ENCODE assay signal across 27 cellular contexts in the genomic region with DNA sequence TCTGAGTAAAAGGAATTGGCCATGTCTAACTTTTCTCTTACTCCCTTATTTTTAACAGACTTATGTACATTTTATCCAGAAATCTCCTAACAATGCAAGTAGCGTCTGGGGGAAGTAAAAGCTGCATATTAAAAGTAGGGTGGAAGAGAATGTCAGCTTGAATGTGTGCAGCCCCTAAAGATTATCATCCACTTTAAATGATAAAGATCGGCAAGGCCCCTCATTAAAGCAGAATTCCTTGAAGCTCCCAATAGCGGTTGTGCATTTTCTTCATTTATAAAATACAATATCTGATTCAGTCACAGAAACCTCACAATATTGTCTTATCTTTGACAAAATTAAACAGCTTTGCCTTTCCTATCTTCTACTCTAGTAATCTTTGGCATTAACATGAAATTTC.
"Had no signal": no experiment of that assay in that cellular context is flagged by ENCODE, and none has a peak within 500 bp of the region (broad histone marks: within the 10 kb centered on the region; RNA-seq: fewer than 3 reads in every experiment).

No MANE protein-coding gene starts in this region.

- H3K36me3 ChIP-seq: cardiac muscle cell, heart left ventricle, ovary, prostate gland, thyroid gland, upper lobe of right lung had no signal

- H3K27me3 ChIP-seq: cardiac muscle cell, heart left ventricle, ovary, thyroid gland, upper lobe of right lung had no signal

- H3K9me3 ChIP-seq: heart left ventricle, ovary, prostate gland, thyroid gland, upper lobe of right lung had no signal

- H3K27ac Mint-ChIP-seq: activated naive CD8-positive, alpha-beta T cell; activated T-cell treated with anti-CD3 and anti-CD28 coated beads, Interleukin-2, amount 50 U/mL, for 72 hours; stimulated activated memory B cell treated with anti-CD40 and anti-IgM and Interleukin-4, amounts not matched to agents 10 μg/mL and 1 μg/mL and 100 μg/mL, for 72 hours; stimulated activated naive CD8-positive, alpha-beta T cell treated with anti-CD3 and anti-CD28 coated beads, Interleukin-15, amount 100 ng/mL, for 72 hours; T-helper 1 cell treated with Interleukin-12 subunit alpha and Interleukin-12 subunit beta and Interleukin-4 antibody, amounts not matched to agents 30 μg/mL and 1 μg/mL, for 36 hours had no signal

- H3K4me3 Mint-ChIP-seq: activated naive CD8-positive, alpha-beta T cell; activated T-cell treated with anti-CD3 and anti-CD28 coated beads, Interleukin-2, amount 50 U/mL, for 72 hours; stimulated activated memory B cell treated with anti-CD40 and anti-IgM and Interleukin-4, amounts not matched to agents 10 μg/mL and 1 μg/mL and 100 μg/mL, for 72 hours; stimulated activated naive CD8-positive, alpha-beta T cell treated with anti-CD3 and anti-CD28 coated beads, Interleukin-15, amount 100 ng/mL, for 72 hours; T-helper 1 cell treated with Interleukin-12 subunit alpha and Interleukin-12 subunit beta and Interleukin-4 antibody, amounts not matched to agents 30 μg/mL and 1 μg/mL, for 36 hours had no signal

- H3K27me3 Mint-ChIP-seq: brain; stimulated activated memory B cell treated with anti-CD40 and anti-IgM and Interleukin-4, amounts not matched to agents 10 μg/mL and 1 μg/mL and 100 μg/mL, for 72 hours had no signal

- H3K4me3 ChIP-seq: cardiac muscle cell, lung, ovary, prostate gland, skin epidermis, thyroid gland, upper lobe of right lung had no signal

- FAIRE-seq: TTC549 had no signal

- H3K9me3 Mint-ChIP-seq: activated T-cell treated with anti-CD3 and anti-CD28 coated beads, Interleukin-2, amount 50 U/mL, for 72 hours; brain; stimulated activated memory B cell treated with anti-CD40 and anti-IgM and Interleukin-4, amounts not matched to agents 10 μg/mL and 1 μg/mL and 100 μg/mL, for 72 hours; stimulated activated naive CD8-positive, alpha-beta T cell treated with anti-CD3 and anti-CD28 coated beads, Interleukin-15, amount 100 ng/mL, for 72 hours; T-helper 1 cell treated with Interleukin-12 subunit alpha and Interleukin-12 subunit beta and Interleukin-4 antibody, amounts not matched to agents 30 μg/mL and 1 μg/mL, for 36 hours had no signal

- H3K4me1 ChIP-seq: prostate gland had no signal

- ATAC-seq: activated T-cell treated with anti-CD3 and anti-CD28 coated beads, Interleukin-2, amount 50 U/mL, for 72 hours; esophagus mucosa; left lobe of liver; stimulated activated memory B cell treated with anti-CD40 and anti-IgM and Interleukin-4, amounts not matched to agents 10 μg/mL and 1 μg/mL and 100 μg/mL, for 72 hours; stimulated activated naive CD8-positive, alpha-beta T cell treated with anti-CD3 and anti-CD28 coated beads, Interleukin-15, amount 100 ng/mL, for 72 hours; upper lobe of right lung had no signal

- H3K27ac ChIP-seq: cardiac muscle cell, ovary, prostate gland, thyroid gland, upper lobe of right lung, VCaP had no signal

- H3K4me1 Mint-ChIP-seq: stimulated activated memory B cell treated with anti-CD40 and anti-IgM and Interleukin-4, amounts not matched to agents 10 μg/mL and 1 μg/mL and 100 μg/mL, for 72 hours; stimulated activated naive CD8-positive, alpha-beta T cell treated with anti-CD3 and anti-CD28 coated beads, Interleukin-15, amount 100 ng/mL, for 72 hours had no signal

- DNase-seq: activated CD4-positive, alpha-beta T cell treated with anti-CD3 and anti-CD28 coated beads for 4 hours; activated CD4-positive, alpha-beta T cell treated with anti-CD3 and anti-CD28 coated beads, Interleukin-2, amount 50 U/mL, for 4 hours; activated naive CD4-positive, alpha-beta T cell; activated T-cell treated with anti-CD3 and anti-CD28 coated beads for 4 hours; activated T-cell treated with anti-CD3 and anti-CD28 coated beads, Interleukin-2, amount 50 U/mL, for 72 hours; heart left ventricle; ovary; retina; stimulated activated CD4-positive, alpha-beta T cell treated with anti-CD3 and anti-CD28 coated beads, Interleukin-4, amount 100 ng/mL, for 24 hours; stimulated activated CD8-positive, alpha-beta memory T cell treated with anti-CD3 and anti-CD28 coated beads, Interleukin-4, amount 100 ng/mL, for 48 hours; stimulated activated naive CD8-positive, alpha-beta T cell treated with anti-CD3 and anti-CD28 coated beads, Interleukin-15, amount 100 ng/mL, for 72 hours; SW 1271; T-helper 9 cell; thyroid gland; upper lobe of right lung had no signal

- H3K36me3 Mint-ChIP-seq: activated naive CD8-positive, alpha-beta T cell; brain; stimulated activated memory B cell treated with anti-CD40 and anti-IgM and Interleukin-4, amounts not matched to agents 10 μg/mL and 1 μg/mL and 100 μg/mL, for 72 hours had no signal
